Comparison of ENCODE assay signal across 14 cellular contexts in genomic region chr13:102317593-102317992, GRCh38.
DNase-seq lines count a peak whose midpoint lies in the region; ATAC-seq and TF ChIP-seq lines count a peak whose summit lies in the region.
"Had no signal": no experiment of that assay in that cellular context is flagged by ENCODE, and none has a peak within 500 bp of the region (broad histone marks: within the 10 kb centered on the region; RNA-seq: fewer than 3 reads in every experiment).

No MANE protein-coding gene starts in this region.

- no peaks in the 10 kb centered on the region for H3K9me3 ChIP-seq in left lung
- no peaks in the 10 kb centered on the region for H3K9me3 ChIP-seq in subcutaneous abdominal adipose tissue (ENCODE audit: control insufficient read depth in 5 of 5, low read length in 5 of 5)
- H3K9me3 ChIP-seq: neutrophil had no signal

- no peak overlapping the region for H3K4me3 ChIP-seq in fibroblast of pulmonary artery (replicated peaks; ENCODE audit: low read depth, low read length)
- no peak overlapping the region for H3K4me3 ChIP-seq in left lung
- no peak overlapping the region for H3K4me3 ChIP-seq in subcutaneous abdominal adipose tissue (ENCODE audit: low read depth in 1 of 5, low read length in 5 of 5)

- no peak overlapping the region for H3K4me3 Mint-ChIP-seq in activated CD8-positive, alpha-beta T cell treated with anti-CD3 and anti-CD28 coated beads for 36 hours
- H3K4me3 Mint-ChIP-seq: activated CD4-positive, alpha-beta memory T cell treated with anti-CD3 and anti-CD28 coated beads, Interleukin-2, amount 10 ng/mL, durations not matched to agents 7 days and 5 days; activated naive CD4-positive, alpha-beta T cell treated with anti-CD3 and anti-CD28 coated beads, Interleukin-2, amount 10 ng/mL, durations not matched to agents 7 days and 5 days; CD4-positive, CD25-positive, alpha-beta regulatory T cell had no signal

- H3K27me3 ChIP-seq in left lung (no peaks in the 10 kb centered on the region), subcutaneous abdominal adipose tissue (ENCODE audit: control insufficient read depth in 5 of 5, insufficient read depth in 4 of 5, low read length in 5 of 5) (no peaks in the 10 kb centered on the region)
- H3K27me3 ChIP-seq: neutrophil had no signal

- H3K36me3 ChIP-seq in left lung: no peaks in the 10 kb centered on the region
- H3K36me3 ChIP-seq in subcutaneous abdominal adipose tissue (ENCODE audit: control insufficient read depth in 5 of 5, insufficient read depth in 5 of 5, low read length in 5 of 5): no peaks in the 10 kb centered on the region
- H3K36me3 ChIP-seq: neutrophil had no signal

- no peaks in the 10 kb centered on the region for H3K36me3 Mint-ChIP-seq in activated CD8-positive, alpha-beta T cell treated with anti-CD3 and anti-CD28 coated beads for 36 hours (ENCODE audit: low read depth)
- H3K36me3 Mint-ChIP-seq: activated naive CD4-positive, alpha-beta T cell treated with anti-CD3 and anti-CD28 coated beads, Interleukin-2, amount 10 ng/mL, durations not matched to agents 7 days and 5 days; CD4-positive, CD25-positive, alpha-beta regulatory T cell had no signal

- DNase-seq in NCI-H69 (lab: John Stamatoyannopoulos, UW): peak; percentile 83
- DNase-seq in fibroblast of pulmonary artery (ENCODE audit: low read depth): peak; percentile 38
- DNase-seq in left lung: peak; percentile 24 to 40
- no peak for DNase-seq in NCI-H1092 treated with DMSO at 0.1 percent for 48 hours (lab: John Stamatoyannopoulos, UW)
- no peak for DNase-seq in activated CD8-positive, alpha-beta T cell treated with anti-CD3 and anti-CD28 coated beads for 36 hours
- DNase-seq in COLO829 (ENCODE audit: low spot score): no peak
- DNase-seq in NCI-H510A treated with DMSO at 0.1 percent for 48 hours (lab: John Stamatoyannopoulos, UW): no peak
- DNase-seq: activated CD4-positive, alpha-beta memory T cell treated with anti-CD3 and anti-CD28 coated beads, Interleukin-2, amount 10 ng/mL, durations not matched to agents 7 days and 5 days; activated naive CD4-positive, alpha-beta T cell treated with anti-CD3 and anti-CD28 coated beads, Interleukin-2, amount 10 ng/mL, durations not matched to agents 7 days and 5 days; CD4-positive, CD25-positive, alpha-beta regulatory T cell; GOT3; stimulated activated CD4-positive, alpha-beta T cell treated with anti-CD3 and anti-CD28 coated beads, Interleukin-4, amount 100 ng/mL, for 24 hours had no signal

- no peak overlapping the region for H3K9ac ChIP-seq in subcutaneous abdominal adipose tissue (ENCODE audit: low read length in 5 of 5)

- intact Hi-C loops in left lung (cut with DNase I): no loop called here
- intact Hi-C loops in activated CD8-positive, alpha-beta T cell treated with anti-CD3 and anti-CD28 coated beads for 36 hours (cut with micrococcal nuclease): no loop called here

- CTCF ChIA-PET in activated CD8-positive, alpha-beta T cell treated with anti-CD3 and anti-CD28 coated beads for 36 hours (lab: Charles Lee): no interaction called here

- peaks cover 4% of the 10 kb centered on the region for H3K27me3 Mint-ChIP-seq in activated CD8-positive, alpha-beta T cell treated with anti-CD3 and anti-CD28 coated beads for 36 hours

- no peak overlapping the region for H3K27ac ChIP-seq in left lung
- H3K27ac ChIP-seq in subcutaneous abdominal adipose tissue (ENCODE audit: low read depth, low read length): peak overlapping the region; percentile 43
- H3K27ac ChIP-seq: neutrophil had no signal

- H3K9me3 Mint-ChIP-seq in activated CD8-positive, alpha-beta T cell treated with anti-CD3 and anti-CD28 coated beads for 36 hours: no peaks in the 10 kb centered on the region
- H3K9me3 Mint-ChIP-seq: activated CD4-positive, alpha-beta memory T cell treated with anti-CD3 and anti-CD28 coated beads, Interleukin-2, amount 10 ng/mL, durations not matched to agents 7 days and 5 days; activated naive CD4-positive, alpha-beta T cell treated with anti-CD3 and anti-CD28 coated beads, Interleukin-2, amount 10 ng/mL, durations not matched to agents 7 days and 5 days; CD4-positive, CD25-positive, alpha-beta regulatory T cell had no signal

- POLR2A ChIA-PET in activated CD8-positive, alpha-beta T cell treated with anti-CD3 and anti-CD28 coated beads for 36 hours (lab: Charles Lee): no interaction called here

- no peak overlapping the region for H3K27ac Mint-ChIP-seq in activated CD8-positive, alpha-beta T cell treated with anti-CD3 and anti-CD28 coated beads for 36 hours
- H3K27ac Mint-ChIP-seq: activated CD4-positive, alpha-beta memory T cell treated with anti-CD3 and anti-CD28 coated beads, Interleukin-2, amount 10 ng/mL, durations not matched to agents 7 days and 5 days; activated naive CD4-positive, alpha-beta T cell treated with anti-CD3 and anti-CD28 coated beads, Interleukin-2, amount 10 ng/mL, durations not matched to agents 7 days and 5 days; CD4-positive, CD25-positive, alpha-beta regulatory T cell had no signal

- TF ChIP-seq CTCF in fibroblast of pulmonary artery (IDR thresholded peaks at IDR 0.05; ENCODE audit: low read length, missing control alignments) (no peak), left lung (IDR thresholded peaks at IDR 0.05) (no peak)
- no peak for TF ChIP-seq CTCF in activated CD8-positive, alpha-beta T cell treated with anti-CD3 and anti-CD28 coated beads for 36 hours (IDR thresholded peaks at IDR 0.05)

- peak; percentile 83 for ATAC-seq in left lung
- no peak for ATAC-seq in activated CD8-positive, alpha-beta T cell treated with anti-CD3 and anti-CD28 coated beads for 36 hours

- peaks cover 0 to 5% of the 10 kb centered on the region in 2 donors for H3K4me1 ChIP-seq in left lung
- peaks cover 0 to 20% (median 9%) of the 10 kb centered on the region in 5 donors for H3K4me1 ChIP-seq in subcutaneous abdominal adipose tissue (ENCODE audit: control insufficient read depth in 5 of 5, insufficient read depth in 5 of 5, low read length in 5 of 5)

- H3K4me1 Mint-ChIP-seq in activated CD8-positive, alpha-beta T cell treated with anti-CD3 and anti-CD28 coated beads for 36 hours (ENCODE audit: low read depth): peaks cover 2% of the 10 kb centered on the region
- H3K4me1 Mint-ChIP-seq: activated CD4-positive, alpha-beta memory T cell treated with anti-CD3 and anti-CD28 coated beads, Interleukin-2, amount 10 ng/mL, durations not matched to agents 7 days and 5 days; activated naive CD4-positive, alpha-beta T cell treated with anti-CD3 and anti-CD28 coated beads, Interleukin-2, amount 10 ng/mL, durations not matched to agents 7 days and 5 days had no signal

Comparison
In these comparisons a context has a peak if more than half of its experiments do, and no peak if none do; other contexts are left out.
1. DNase-seq: peak in NCI-H69 (single experiment), fibroblast of pulmonary artery (single experiment) and left lung (2 of 2); none in NCI-H1092 treated with DMSO at 0.1 percent for 48 hours (single experiment), activated CD8-positive, alpha-beta T cell treated with anti-CD3 and anti-CD28 coated beads for 36 hours (single experiment), COLO829 (single experiment) and NCI-H510A treated with DMSO at 0.1 percent for 48 hours (single experiment).